Comparison of ENCODE assay signal across 8 cellular contexts in genomic region chr1:19596719-19597462, GRCh38. TPM values are rescaled to one million over a fixed set of nuclear protein-coding genes. Genes with fewer than 3 reads are reported as not detected.
A peak's percentile ranks its signal among the peaks of the same experiment; 100 is the strongest.
DNase-seq lines count a peak whose midpoint lies in the region; ATAC-seq, FAIRE-seq and TF ChIP-seq lines count a peak whose summit lies in the region.

No MANE protein-coding gene starts in this region.

- ATAC-seq in GM18909 (IDR thresholded peaks at IDR 0.05; ENCODE audit: poor library complexity, unreplicated experiment) (peak; percentile 87), HG03159 (IDR thresholded peaks at IDR 0.05; ENCODE audit: unreplicated experiment) (peak; percentile 85)

- H3K27me3 ChIP-seq in bronchial epithelial cell (ENCODE audit: control insufficient read depth, insufficient read depth, low read length), result no peaks in the 10 kb centered on the region

- H3K4me3 ChIP-seq in WI38 (ENCODE audit: low read depth, low read length), result peak overlapping the region; percentile 90
- H3K4me3 ChIP-seq in bronchial epithelial cell (ENCODE audit: low read depth, low read length), result peak overlapping the region; percentile 85
- peak overlapping the region; percentile 73 to 96 (median 89) for H3K4me3 ChIP-seq in skin epidermis

- TF ChIP-seq CTCF in WI38 (IDR thresholded peaks at IDR 0.05; ENCODE audit: low read depth, low read length) (no peak), bronchial epithelial cell (IDR thresholded peaks at IDR 0.05; ENCODE audit: insufficient read depth, low read length, severe bottlenecking) (no peak)

- no peak for FAIRE-seq in bronchial epithelial cell (lab: Jason Lieb, UNC)

- DNase-seq in AG08395 (ENCODE audit: low spot score) (peak; percentile 99), NCI-H2227 (lab: John Stamatoyannopoulos, UW; ENCODE audit: unreplicated experiment) (peak; percentile 98), bronchial epithelial cell (ENCODE audit: low read depth) (peak; percentile 93), iPS-NIHi11 (ENCODE audit: low spot score) (peak; percentile 98)

- peak overlapping the region; percentile 95 to 100 (median 98) for H3K27ac ChIP-seq in skin epidermis

- no peaks in the 10 kb centered on the region for H3K36me3 ChIP-seq in bronchial epithelial cell (ENCODE audit: control insufficient read depth, insufficient read depth, low read length)

RNA-seq across cellular contexts. Expression of gene NBL1, which starts 47.2 kb away (rescaled TPM):
- 55.3 and 108 TPM in 2 replicates for total RNA-seq in bronchial epithelial cell

Comparison
In these comparisons a context has a peak if more than half of its experiments do, and no peak if none do; other contexts are left out.
1. Peak in every context shown above with its lines: DNase-seq, ATAC-seq, H3K4me3 ChIP-seq and H3K27ac ChIP-seq.